In the genomic region with DNA sequence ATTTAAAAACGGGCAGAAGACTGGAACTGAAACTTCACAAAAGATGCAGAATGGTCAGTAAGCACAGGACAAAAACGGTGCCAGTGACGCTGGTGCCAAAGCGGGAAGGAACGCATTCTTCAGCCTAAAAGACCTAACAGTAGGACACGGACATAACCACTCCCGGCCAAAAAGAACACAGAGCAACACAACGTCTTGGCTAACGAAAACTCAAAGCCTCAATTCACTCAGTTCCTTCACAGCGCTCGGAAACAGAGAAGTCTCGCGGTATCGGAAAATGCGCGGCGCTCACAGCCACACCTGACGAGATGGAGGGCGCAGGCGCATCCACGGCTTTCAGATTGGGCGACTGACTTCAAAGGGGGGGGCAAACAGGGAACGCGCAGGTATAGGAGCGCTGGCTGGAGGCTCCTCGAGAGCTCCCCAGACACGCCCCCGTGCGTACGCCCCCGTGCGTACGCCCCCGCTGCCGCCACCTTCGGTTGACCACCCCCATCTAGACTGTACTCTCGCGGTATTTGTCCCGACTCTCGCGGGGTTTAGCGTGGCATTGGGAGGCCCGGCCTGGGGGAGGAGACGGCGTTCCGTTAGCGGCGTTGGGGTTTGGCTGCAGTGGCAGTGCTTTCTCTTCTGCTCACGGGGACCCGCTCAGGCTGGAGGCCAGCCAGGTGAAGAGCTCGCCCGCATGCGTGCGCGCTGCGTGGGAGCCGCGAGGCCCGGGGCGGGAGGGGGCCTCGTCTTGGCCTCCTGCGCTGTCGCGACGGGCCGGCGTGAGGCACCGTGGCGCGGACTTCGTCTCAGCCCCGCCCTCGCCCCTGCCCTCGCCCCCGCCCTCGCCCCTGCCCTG, we compare ENCODE assay signal across 8 cellular contexts. TPM values are rescaled to one million over a fixed set of nuclear protein-coding genes. Genes with fewer than 3 reads are reported as not detected.
DNase-seq lines count a peak whose midpoint lies in the region; ATAC-seq and TF ChIP-seq lines count a peak whose summit lies in the region.

A gene (plus strand): TSS at position 576 of the 847 bp plus-strand sequence. CDS start 321 bp downstream, outside the sequence.

- peaks cover 18% of the 10 kb centered on the region for H3K36me3 Mint-ChIP-seq in endothelial cell (ENCODE audit: low read depth, unreplicated experiment)
- peaks cover 17% of the 10 kb centered on the region for H3K36me3 Mint-ChIP-seq in mesothelial cell of epicardium

- DNase-seq in D341Med (ENCODE audit: low spot score) (peak; percentile 95), HuH-7 (ENCODE audit: low spot score) (peak; percentile 89), endothelial cell (ENCODE audit: low spot score) (peak; percentile 100), mesothelial cell of epicardium (ENCODE audit: low spot score in 2 of 2, unreplicated experiment in 2 of 2) (peak; percentile 98 to 100)
- DNase-seq in activated CD8-positive, alpha-beta memory T cell treated with anti-CD3 and anti-CD28 coated beads, Interleukin-2, amount 50 U/mL, for 48 hours, result peak; percentile 100
- peak; percentile 98 for DNase-seq in stimulated activated CD8-positive, alpha-beta memory T cell treated with anti-CD3 and anti-CD28 coated beads, Interleukin-15, amount 100 ng/mL, for 48 hours (ENCODE audit: low read depth in 2 of 2)

- no peaks in the 10 kb centered on the region for H3K9me3 ChIP-seq in OCI-LY3 (ENCODE audit: insufficient read depth, low read length)

- ATAC-seq in GM21515 (IDR thresholded peaks at IDR 0.05; ENCODE audit: unreplicated experiment), result peak; percentile 83

- H3K36me3 ChIP-seq in OCI-LY3 (replicated peaks; ENCODE audit: low read depth, low read length), result peaks cover 31% of the 10 kb centered on the region

- no peaks in the 10 kb centered on the region for H3K27me3 ChIP-seq in OCI-LY3 (ENCODE audit: low read depth, low read length)

- H3K9ac ChIP-seq in OCI-LY3 (ENCODE audit: low read length), result peak within 1 kb of the TSS; percentile 86

- H3K4me1 ChIP-seq in OCI-LY3 (ENCODE audit: low read length), result peaks cover 9% of the 10 kb centered on the region

- H3K27ac Mint-ChIP-seq in endothelial cell (ENCODE audit: unreplicated experiment) (peak within 1 kb of the TSS; percentile 96), mesothelial cell of epicardium (peak within 1 kb of the TSS; percentile 99)

- H3K27ac ChIP-seq in OCI-LY3 (ENCODE audit: low read length), result peak within 1 kb of the TSS; percentile 89

- H3K4me3 ChIP-seq in OCI-LY3 (ENCODE audit: low read length), result peak within 1 kb of the TSS; percentile 80

- H3K4me3 Mint-ChIP-seq in endothelial cell (ENCODE audit: unreplicated experiment), result peak within 1 kb of the TSS; percentile 92
- peak within 1 kb of the TSS; percentile 84 for H3K4me3 Mint-ChIP-seq in mesothelial cell of epicardium

- H3K27me3 Mint-ChIP-seq in endothelial cell (ENCODE audit: unreplicated experiment) (peaks cover 3% of the 10 kb centered on the region), mesothelial cell of epicardium (ENCODE audit: low read depth) (no peaks in the 10 kb centered on the region)

- H4K20me1 ChIP-seq in OCI-LY3 (ENCODE audit: insufficient read depth, low read length), result peaks cover 14% of the 10 kb centered on the region; the same call in 1 of the 2 replicates

- H3K79me2 ChIP-seq in OCI-LY3 (ENCODE audit: low read length), result peaks cover 45% of the 10 kb centered on the region

- H3K4me2 ChIP-seq in OCI-LY3 (ENCODE audit: low read length), result peak within 1 kb of the TSS; percentile 79

- H2AFZ ChIP-seq in OCI-LY3 (ENCODE audit: low read depth, low read length), result peak within 1 kb of the TSS; percentile 85

- TF ChIP-seq CTCF in OCI-LY3 (IDR thresholded peaks at IDR 0.05; ENCODE audit: low read depth, low read length), result no peak
- TF ChIP-seq CTCF in endothelial cell (IDR thresholded peaks at IDR 0.05; ENCODE audit: unreplicated experiment), result no peak
- no peak for TF ChIP-seq CTCF in mesothelial cell of epicardium (IDR thresholded peaks at IDR 0.05; ENCODE audit: unreplicated experiment)

- H3K4me1 Mint-ChIP-seq in endothelial cell (ENCODE audit: unreplicated experiment) (peaks cover 23% of the 10 kb centered on the region), mesothelial cell of epicardium (peaks cover 18% of the 10 kb centered on the region)

- H3K9me3 Mint-ChIP-seq in endothelial cell (ENCODE audit: unreplicated experiment) (no peaks in the 10 kb centered on the region), mesothelial cell of epicardium (peaks cover 5% of the 10 kb centered on the region)

RNA-seq across cellular contexts. Expression of the gene that starts here (rescaled TPM):
- total RNA-seq in endothelial cell (ENCODE audit: unreplicated experiment), result 118 TPM
- total RNA-seq in mesothelial cell of epicardium, result 185 to 201 TPM (median 192 TPM) in 3 replicates

Comparison
In these comparisons a context has a peak if more than half of its experiments do, and no peak if none do; other contexts are left out.
1. Peak in every context shown above with its lines: DNase-seq, ATAC-seq, H3K4me3 ChIP-seq and H3K27ac ChIP-seq.